In genomic region chr7:9709211-9709610, GRCh38 we compare ENCODE assay signal across 22 cellular contexts.
"Had no signal": no experiment of that assay in that cellular context is flagged by ENCODE, and none has a peak within 500 bp of the region (broad histone marks: within the 10 kb centered on the region; RNA-seq: fewer than 3 reads in every experiment).

No MANE protein-coding gene starts in this region.

- H3K36me3 ChIP-seq: Peyer's patch, SJSA1 had no signal

- H3K9me3 ChIP-seq: Peyer's patch had no signal

- H3K4me1 ChIP-seq: Peyer's patch, SJSA1 had no signal

- ATAC-seq: HepG2 had no signal

- FAIRE-seq: HepG2 had no signal

- H3K27me3 ChIP-seq: Peyer's patch, SJSA1 had no signal

- H3K27ac ChIP-seq: Peyer's patch, SJSA1, SK-N-MC had no signal

- DNase-seq: IMR-90, Karpas-422, KG1, MV-4-11, NCI-H1048, NCI-H1105, NCI-H1417, NCI-H1436 treated with DMSO at 0.1 percent for 48 hours, NCI-H1694, NCI-H1930, NCI-H2081, NCI-H2107, NCI-H2227 treated with DMSO at 0.1 percent for 48 hours, NCI-H524, NCI-H526 treated with DMSO at 0.1 percent for 48 hours, NCI-H774, Peyer's patch, Right ventricle myocardium superior, SIG-M5 had no signal

- H3K4me3 ChIP-seq: Peyer's patch, SJSA1, SK-N-MC had no signal
